10 cellular contexts compared by ENCODE assay signal in genomic region chr17:2749058-2749783, GRCh38. TPM values are rescaled to one million over a fixed set of nuclear protein-coding genes. Genes with fewer than 3 reads are reported as not detected.
DNase-seq lines count a peak whose midpoint lies in the region; ATAC-seq, FAIRE-seq and TF ChIP-seq lines count a peak whose summit lies in the region.
"Had no signal": no experiment of that assay in that cellular context is flagged by ENCODE, and none has a peak within 500 bp of the region (broad histone marks: within the 10 kb centered on the region; RNA-seq: fewer than 3 reads in every experiment).

TSS of gene CCDC92B (minus strand) at chr17:2749652. CDS start at chr17:2735145, 14,507 bp downstream.

- WGBS in K562 (ENCODE audit: insufficient coverage, low coverage, missing lambda C conversion rate), result 0% methylated on average over 5 of the region's 76 CpGs

- no peaks in the 10 kb centered on the region for H3K36me3 ChIP-seq in HUES6 (ENCODE audit: control insufficient read depth, insufficient read depth, low read length)
- no peaks in the 10 kb centered on the region for H3K36me3 ChIP-seq in K562 (ENCODE audit: control insufficient read depth, insufficient read depth, low read length)
- no peaks in the 10 kb centered on the region for H3K36me3 ChIP-seq in CD4-positive, alpha-beta memory T cell (ENCODE audit: insufficient read depth, low read length)
- H3K36me3 ChIP-seq: sigmoid colon had no signal

- POLR2A ChIA-PET in K562 (lab: Yijun Ruan, JAX), result interaction anchor here (0.6 kb wide), 1 partner anchor 379 kb away, joined by 3 read pairs; no protein-coding TSS in a partner anchor
- POLR2A ChIA-PET in CD4-positive, alpha-beta memory T cell (lab: Charles Lee; ENCODE audit: partially characterized antibody), result no interaction called here
- POLR2A ChIA-PET in naive thymus-derived CD8-positive, alpha-beta T cell (lab: Charles Lee), result no interaction called here

- DNase-seq in COLO668 (lab: John Stamatoyannopoulos, UW; ENCODE audit: unreplicated experiment) (peak; percentile 39), K562 (ENCODE audit: extremely low read depth in 1 of 4, low spot score in 3 of 4) (no peak), mesothelial cell of epicardium (ENCODE audit: low spot score in 2 of 2, unreplicated experiment in 2 of 2) (no peak), HFFc6 (no peak)
- no peak for DNase-seq in CD4-positive, alpha-beta memory T cell
- no peak for DNase-seq in naive thymus-derived CD8-positive, alpha-beta T cell
- DNase-seq: sigmoid colon had no signal

- H3K27me3 ChIP-seq in HUES6 (ENCODE audit: control insufficient read depth, insufficient read depth, low read length) (peaks cover 43% of the 10 kb centered on the region), K562 (ENCODE audit: control insufficient read depth in 2 of 2, insufficient read depth in 2 of 2, low read length in 2 of 2) (peaks cover 3 to 25% of the 10 kb centered on the region in 2 experiments; a peak in 1 of 5 replicates)
- peaks cover 7% of the 10 kb centered on the region for H3K27me3 ChIP-seq in CD4-positive, alpha-beta memory T cell (ENCODE audit: insufficient read depth, low read length)

- peak within 1 kb of the TSS; percentile 36 for H3K4me3 Mint-ChIP-seq in mesothelial cell of epicardium
- peak within 1 kb of the TSS in 1 of 8 donors; percentile 23 for H3K4me3 Mint-ChIP-seq in CD4-positive, alpha-beta memory T cell
- H3K4me3 Mint-ChIP-seq in naive thymus-derived CD8-positive, alpha-beta T cell, result no peak within 1 kb of the TSS
- no peak within 1 kb of the TSS for H3K4me3 Mint-ChIP-seq in HFFc6

- H3K79me2 ChIP-seq in K562 (ENCODE audit: control insufficient read depth, insufficient read depth, low read length), result no peaks in the 10 kb centered on the region

- no peak for FAIRE-seq in K562 (lab: Jason Lieb, UNC)
- FAIRE-seq: kidney had no signal

- TF ChIP-seq RAD21 in K562 (CRISPR knock-in tag; conservative IDR thresholded peaks at IDR 0.05 in 1 of 2, IDR thresholded peaks at IDR 0.05 in 1 of 2), result no peak

- TF ChIP-seq POLR2A in K562 (conservative IDR thresholded peaks at IDR 0.05), result no peak

- peak within 1 kb of the TSS; percentile 69 for H3K4me3 ChIP-seq in HUES6 (ENCODE audit: low read depth, low read length)
- no peak within 1 kb of the TSS for H3K4me3 ChIP-seq in K562
- H3K4me3 ChIP-seq in CD4-positive, alpha-beta memory T cell (ENCODE audit: low read length in 2 of 2), result no peak within 1 kb of the TSS

- peak within 1 kb of the TSS; percentile 15 for H3K9ac ChIP-seq in HUES6 (ENCODE audit: low read length)
- no peak within 1 kb of the TSS for H3K9ac ChIP-seq in K562 (ENCODE audit: insufficient read depth in 1 of 2, low read depth in 2 of 2, low read length in 2 of 2)

- H3K4me2 ChIP-seq in K562 (ENCODE audit: insufficient read depth, low read length), result no peak within 1 kb of the TSS

- H3K27me3 Mint-ChIP-seq in mesothelial cell of epicardium (ENCODE audit: low read depth) (peaks cover 89% of the 10 kb centered on the region), HFFc6 (ENCODE audit: insufficient read depth) (peaks cover 34% of the 10 kb centered on the region)
- peaks cover 36 to 45% of the 10 kb centered on the region in 2 donors for H3K27me3 Mint-ChIP-seq in CD4-positive, alpha-beta memory T cell
- peaks cover 23 to 73% (median 42%) of the 10 kb centered on the region in 5 donors for H3K27me3 Mint-ChIP-seq in naive thymus-derived CD8-positive, alpha-beta T cell

- CTCF ChIA-PET in K562 (lab: Yijun Ruan, JAX; ENCODE audit: low intra/inter-chr PET ratio), result no interaction called here
- CTCF ChIA-PET in CD4-positive, alpha-beta memory T cell (lab: Charles Lee; ENCODE audit: partially characterized antibody), result no interaction called here

- H3K9me3 Mint-ChIP-seq in mesothelial cell of epicardium, result no peaks in the 10 kb centered on the region
- H3K9me3 Mint-ChIP-seq in CD4-positive, alpha-beta memory T cell, result peaks cover 0 to 6% (median 0%) of the 10 kb centered on the region in 8 donors
- peaks cover 0 to 9% (median 0%) of the 10 kb centered on the region in 9 donors for H3K9me3 Mint-ChIP-seq in naive thymus-derived CD8-positive, alpha-beta T cell
- H3K9me3 Mint-ChIP-seq in HFFc6, result no peaks in the 10 kb centered on the region

- no peak within 1 kb of the TSS for H3K27ac Mint-ChIP-seq in mesothelial cell of epicardium
- no peak within 1 kb of the TSS for H3K27ac Mint-ChIP-seq in CD4-positive, alpha-beta memory T cell
- H3K27ac Mint-ChIP-seq in naive thymus-derived CD8-positive, alpha-beta T cell, result no peak within 1 kb of the TSS
- no peak within 1 kb of the TSS for H3K27ac Mint-ChIP-seq in HFFc6

- H3K9me3 ChIP-seq in HUES6 (ENCODE audit: control insufficient read depth, insufficient read depth, low read depth, low read length), result no peaks in the 10 kb centered on the region
- H3K9me3 ChIP-seq in K562 (replicated peaks; ENCODE audit: control insufficient read depth, insufficient read depth, low read depth, low read length), result no peaks in the 10 kb centered on the region
- H3K9me3 ChIP-seq in CD4-positive, alpha-beta memory T cell (ENCODE audit: control insufficient read depth in 1 of 2, low read length in 2 of 2), result no peaks in the 10 kb centered on the region
- H3K9me3 ChIP-seq: sigmoid colon had no signal

- TF ChIP-seq EP300 in K562 (IDR thresholded peaks at IDR 0.05; ENCODE audit: low read length), result no peak

- no peaks in the 10 kb centered on the region for H3K9me1 ChIP-seq in K562 (ENCODE audit: control insufficient read depth, insufficient read depth, low read length)

- H3K4me1 Mint-ChIP-seq in mesothelial cell of epicardium (no peaks in the 10 kb centered on the region), HFFc6 (ENCODE audit: low read depth) (no peaks in the 10 kb centered on the region)
- H3K4me1 Mint-ChIP-seq in CD4-positive, alpha-beta memory T cell, result peaks cover 0 to 4% (median 0%) of the 10 kb centered on the region in 4 donors
- peaks cover 0 to 1% (median 0%) of the 10 kb centered on the region in 4 donors for H3K4me1 Mint-ChIP-seq in naive thymus-derived CD8-positive, alpha-beta T cell

- H4K20me1 ChIP-seq in K562 (replicated peaks; ENCODE audit: control insufficient read depth, insufficient read depth, low read length), result no peaks in the 10 kb centered on the region; the same call in 1 of the 2 replicates

- ATAC-seq in K562 (peak; percentile 45), HG03442 (IDR thresholded peaks at IDR 0.05; ENCODE audit: unreplicated experiment) (no peak)
- ATAC-seq in naive thymus-derived CD8-positive, alpha-beta T cell, result no peak

- in situ Hi-C loops in K562 (cut with MboI), result no loop called here

- H3K4me1 ChIP-seq in HUES6 (ENCODE audit: control insufficient read depth, insufficient read depth, low read length), result peaks cover 4% of the 10 kb centered on the region
- H3K4me1 ChIP-seq in K562 (replicated peaks in 1 of 2; ENCODE audit: control insufficient read depth in 2 of 2, insufficient read depth in 2 of 2, low read length in 2 of 2), result peaks cover 0 to 9% of the 10 kb centered on the region in 2 experiments; a peak in 2 of 5 replicates
- peaks cover 3% of the 10 kb centered on the region for H3K4me1 ChIP-seq in CD4-positive, alpha-beta memory T cell (ENCODE audit: insufficient read depth, low read length)

- no peak for TF ChIP-seq CTCF in K562 (IDR thresholded peaks at IDR 0.05 in 2 of 3, conservative IDR thresholded peaks at IDR 0.05 in 1 of 3; ENCODE audit: insufficient read depth in 2 of 3, low read depth in 1 of 3, low read length in 3 of 3)
- TF ChIP-seq CTCF in mesothelial cell of epicardium (IDR thresholded peaks at IDR 0.05; ENCODE audit: unreplicated experiment), result no peak
- TF ChIP-seq CTCF in HFFc6 (IDR thresholded peaks at IDR 0.05), result no peak

- H3K36me3 Mint-ChIP-seq in mesothelial cell of epicardium (no peaks in the 10 kb centered on the region), HFFc6 (ENCODE audit: low read depth) (no peaks in the 10 kb centered on the region)
- H3K36me3 Mint-ChIP-seq in CD4-positive, alpha-beta memory T cell, result peaks cover 0 to 6% of the 10 kb centered on the region in 2 donors
- peaks cover 0 to 4% (median 3%) of the 10 kb centered on the region in 3 donors for H3K36me3 Mint-ChIP-seq in naive thymus-derived CD8-positive, alpha-beta T cell

- BruUV-seq in K562 (replicated peaks; lab: Mats Ljungman, UMichigan), result no TSS peak

- H2AFZ ChIP-seq in K562 (ENCODE audit: low read depth, low read length), result no peak within 1 kb of the TSS

- H3K27ac ChIP-seq in HUES6 (ENCODE audit: low read depth, low read length) (no peak within 1 kb of the TSS), K562 (ENCODE audit: extremely low read depth, low read depth, low read length) (no peak within 1 kb of the TSS)
- no peak within 1 kb of the TSS for H3K27ac ChIP-seq in CD4-positive, alpha-beta memory T cell (ENCODE audit: low read depth, low read length)
- H3K27ac ChIP-seq: sigmoid colon had no signal

- intact Hi-C loops in K562 (cut with micrococcal nuclease), result no loop called here
- intact Hi-C loops in CD4-positive, alpha-beta memory T cell (cut with micrococcal nuclease), result no loop called here

RNA-seq across cellular contexts. Expression of gene CCDC92B, which starts in this region (rescaled TPM):
- not detected in 2 replicates for total RNA-seq in K562 (2011; cell fraction: chromatin; rRNA removed; ENCODE audit: low replicate concordance)
- total RNA-seq in K562 (2011; cell fraction: nucleolus; rRNA removed), result 0.13 TPM in 1 of 2 replicates, not detected in the other
- not detected in 2 replicates for total RNA-seq in K562 (2011; cell fraction: nucleoplasm; rRNA removed)
- total RNA-seq in K562 (2014; rRNA removed) (not detected in 2 replicates), K562 (2014; rRNA removed; fragmentation: Illumina TruSeq; extraction: Trizol) (not detected in 2 replicates), K562 (2015; rRNA removed; fragmentation: Illumina TruSeq; extraction: Trizol) (not detected in 2 replicates), K562 (2021) (not detected in 2 replicates), mesothelial cell of epicardium (0.47 to 0.62 TPM (median 0.58 TPM) in 3 replicates)
- polyA plus RNA-seq in K562 (2011; rRNA removed) (not detected in 2 replicates), K562 (2014; fragmentation: Illumina TruSeq; extraction: Trizol) (not detected in 2 replicates), K562 (2014; fragmentation: Nextera tagmentation; extraction: Ambion mirVana) (not detected), K562 (2014; rRNA removed) (not detected in 2 replicates)
- not detected in 2 replicates for polyA plus RNA-seq in K562 (2011; cell fraction: cytosol; rRNA removed)
- polyA plus RNA-seq in K562 (2011; cell fraction: nucleus; rRNA removed), result not detected in 2 replicates
- not detected in 2 replicates for polyA plus RNA-seq in K562 (2012)
- polyA minus RNA-seq in K562 (2011; rRNA and poly(A)+ RNA removed), result not detected in 2 replicates
- not detected in 2 replicates for polyA minus RNA-seq in K562 (2011; cell fraction: cytosol; rRNA and poly(A)+ RNA removed)
- not detected in 2 replicates for polyA minus RNA-seq in K562 (2011; cell fraction: nucleus; rRNA and poly(A)+ RNA removed)
- total RNA-seq in CD4-positive, alpha-beta memory T cell, result under 1 TPM; 0.32 to 0.47 TPM
- not detected for polyA plus RNA-seq in CD4-positive, alpha-beta memory T cell
- total RNA-seq in naive thymus-derived CD8-positive, alpha-beta T cell, result under 1 TPM; 0.16 to 0.30 TPM
- not detected for polyA plus RNA-seq in naive thymus-derived CD8-positive, alpha-beta T cell
- not detected for total RNA-seq in HFFc6 (2021; fragmentation: NEBNext Ultra II Directional; extraction: Animal tissue kit (Norgen Biotek cat#: 25700))

Comparison
In these comparisons a context has a peak if more than half of its experiments do, and no peak if none do; other contexts are left out.
1. Peak in ATAC-seq in K562; RNA of the gene not detected or under 1 TPM.